ENCODE assay signal across 9 cellular contexts in the genomic region with DNA sequence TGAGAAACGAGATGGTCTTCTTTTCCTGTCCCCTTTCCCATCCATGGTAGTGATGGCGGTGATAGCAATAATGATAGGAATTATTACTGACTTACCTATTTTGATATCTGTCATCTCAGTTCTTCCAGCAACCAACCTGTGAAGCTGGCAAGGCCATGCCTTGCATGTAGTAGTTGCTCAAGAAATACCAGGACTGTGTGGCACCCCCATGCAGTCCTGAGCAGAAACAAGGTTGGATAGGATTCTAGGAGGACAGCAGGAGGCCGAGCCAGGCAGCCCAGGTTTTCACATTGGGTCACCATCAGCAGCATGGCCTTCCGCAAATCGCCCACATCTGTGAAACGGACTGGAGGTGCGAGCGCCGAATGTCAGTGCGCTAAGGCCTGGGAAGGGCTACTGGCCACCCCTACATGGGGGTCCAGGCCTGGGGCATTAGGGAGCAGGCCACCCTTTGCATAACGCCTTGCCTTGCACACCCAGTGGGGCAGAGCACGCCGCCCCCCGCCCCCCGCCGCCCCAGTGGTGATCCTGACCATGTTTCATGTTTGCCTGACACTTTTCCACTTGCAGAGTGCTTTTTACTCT. TPM values are rescaled to one million over a fixed set of nuclear protein-coding genes. Genes with fewer than 3 reads are reported as not detected.
DNase-seq lines count a peak whose midpoint lies in the region; ATAC-seq and TF ChIP-seq lines count a peak whose summit lies in the region.
"Had no signal": no experiment of that assay in that cellular context is flagged by ENCODE, and none has a peak within 500 bp of the region (broad histone marks: within the 10 kb centered on the region; RNA-seq: fewer than 3 reads in every experiment).

No MANE protein-coding gene starts in this region.

- CTCF ChIA-PET in CD8-positive, alpha-beta memory T cell (lab: Charles Lee): interaction anchor here (0.7 to 8.1 kb wide), 6 partner anchors 9 to 132 kb away, joined by 3 to 114 read pairs (median 18); partner anchors contain the start of genes ANKRD13D and PPP1CA

- no peak overlapping the region for H3K9ac ChIP-seq in trophoblast cell (ENCODE audit: low read length)

- H3K36me3 ChIP-seq in CD8-positive, alpha-beta memory T cell (ENCODE audit: insufficient read depth, low read length): peaks cover 24% of the 10 kb centered on the region
- H3K36me3 ChIP-seq in RWPE2 (ENCODE audit: low read depth) (peaks cover 29% of the 10 kb centered on the region), esophagus muscularis mucosa (peaks cover 0 to 13% (median 6%) of the 10 kb centered on the region in 4 donors), trophoblast cell (ENCODE audit: control insufficient read depth in 1 of 2, insufficient read depth in 2 of 2, low read length in 2 of 2) (peaks cover 21 to 22% of the 10 kb centered on the region in 2 experiments)
- H3K36me3 ChIP-seq: cardiac muscle cell had no signal

- H3K23ac ChIP-seq in trophoblast cell (ENCODE audit: low read length): no peak overlapping the region

- H3K4me3 ChIP-seq in CD8-positive, alpha-beta memory T cell (ENCODE audit: low read length): peak overlapping the region; percentile 99
- H3K4me3 ChIP-seq in RWPE2 (ENCODE audit: severe bottlenecking): no peak overlapping the region
- H3K4me3 ChIP-seq in esophagus muscularis mucosa: peak overlapping the region; percentile 78 to 99 (median 98)
- no peak overlapping the region for H3K4me3 ChIP-seq in trophoblast cell (ENCODE audit: low read depth, low read length)
- H3K4me3 ChIP-seq: cardiac muscle cell had no signal

- H2BK5ac ChIP-seq in trophoblast cell (ENCODE audit: low read depth, low read length, poor library complexity): no peak overlapping the region

- H3K14ac ChIP-seq in trophoblast cell (ENCODE audit: low read length): no peak overlapping the region

- H3K27me3 ChIP-seq in CD8-positive, alpha-beta memory T cell (ENCODE audit: insufficient read depth, low read length, poor library complexity, severe bottlenecking): no peaks in the 10 kb centered on the region
- H3K27me3 ChIP-seq in RWPE2 (ENCODE audit: insufficient read depth, poor library complexity, severe bottlenecking) (no peaks in the 10 kb centered on the region), esophagus muscularis mucosa (no peaks in the 10 kb centered on the region), trophoblast cell (ENCODE audit: insufficient read depth, low read length) (no peaks in the 10 kb centered on the region)
- H3K27me3 ChIP-seq: cardiac muscle cell had no signal

- H3K27ac ChIP-seq in CD8-positive, alpha-beta memory T cell (ENCODE audit: low read depth, low read length): peak overlapping the region; percentile 84
- H3K27ac ChIP-seq in RWPE2 (ENCODE audit: poor library complexity, severe bottlenecking) (peak overlapping the region; percentile 83), esophagus muscularis mucosa (replicated peaks in 1 of 4) (peak overlapping the region; percentile 73 to 89 (median 87)), trophoblast cell (ENCODE audit: low read depth, low read length) (no peak overlapping the region)
- H3K27ac ChIP-seq: cardiac muscle cell had no signal

- no peak overlapping the region for H2AFZ ChIP-seq in trophoblast cell (ENCODE audit: insufficient read depth, low read length, poor library complexity)

- no peak for ATAC-seq in RWPE2 (ENCODE audit: low read depth)
- no peak for ATAC-seq in GM21381 (IDR thresholded peaks at IDR 0.05; ENCODE audit: unreplicated experiment)
- ATAC-seq in HG02642 (IDR thresholded peaks at IDR 0.05; ENCODE audit: poor library complexity, unreplicated experiment): no peak

- intact Hi-C loops in esophagus muscularis mucosa (cut with DNase I): no loop called here

- H2AK5ac ChIP-seq in trophoblast cell (ENCODE audit: low read length): no peak overlapping the region

- peak overlapping the region; percentile 23 for H3K4ac ChIP-seq in trophoblast cell (ENCODE audit: low read depth, low read length)

- TF ChIP-seq EP300 in esophagus muscularis mucosa (IDR thresholded peaks at IDR 0.05): no peak

- H3K4me3 Mint-ChIP-seq in CD8-positive, alpha-beta memory T cell: peak overlapping the region; percentile 93 to 98 (median 97)

- peak in 1 of 5 donors; percentile 41 for DNase-seq in CD8-positive, alpha-beta memory T cell
- DNase-seq in RWPE2 (ENCODE audit: low spot score) (no peak), esophagus muscularis mucosa (ENCODE audit: extremely low spot score) (no peak), trophoblast cell (no peak), NOMO-1 treated with DMSO at 0.1 percent for 48 hours (lab: John Stamatoyannopoulos, UW; ENCODE audit: unreplicated experiment) (no peak)
- DNase-seq in activated CD4-positive, alpha-beta T cell treated with anti-CD3 and anti-CD28 coated beads, Interleukin-2, amount 50 U/mL, for 1 hour: no peak

- H3K4me1 ChIP-seq in CD8-positive, alpha-beta memory T cell (ENCODE audit: insufficient read depth, low read length): peaks cover 70% of the 10 kb centered on the region
- H3K4me1 ChIP-seq in RWPE2 (ENCODE audit: insufficient read depth, poor library complexity, severe bottlenecking): peaks cover 31% of the 10 kb centered on the region
- H3K4me1 ChIP-seq in esophagus muscularis mucosa: peaks cover 72 to 83% (median 75%) of the 10 kb centered on the region in 4 donors
- peaks cover 26 to 35% of the 10 kb centered on the region in 2 experiments for H3K4me1 ChIP-seq in trophoblast cell (ENCODE audit: control insufficient read depth in 1 of 2, insufficient read depth in 2 of 2, low read length in 2 of 2)

- H4K12ac ChIP-seq in trophoblast cell (ENCODE audit: low read depth, low read length): no peak overlapping the region

- no peak overlapping the region for H3K18ac ChIP-seq in trophoblast cell (ENCODE audit: low read length)

- no peak overlapping the region for H2BK12ac ChIP-seq in trophoblast cell (ENCODE audit: low read length)

- 86% methylated on average over 16 of the region's 16 CpGs for WGBS in esophagus muscularis mucosa
- no CpG with 5 or more reads among the region's 16 CpGs for whole genome bisulfite sequencing in trophoblast cell (ENCODE audit: extremely low coverage, insufficient coverage, insufficient read length)

- POLR2A ChIA-PET in CD8-positive, alpha-beta memory T cell (lab: Charles Lee): interaction anchor here (0.7 to 12.9 kb wide), 10 partner anchors 9 to 136 kb away, joined by 3 to 283 read pairs (median 6); partner anchors contain the start of genes ANKRD13D and SSH3

- no peak for TF ChIP-seq POLR2A in esophagus muscularis mucosa (IDR thresholded peaks at IDR 0.05; ENCODE audit: low read depth)

- no peak overlapping the region for H2BK120ac ChIP-seq in trophoblast cell (ENCODE audit: insufficient read depth, low read length, poor library complexity)

- peaks cover 0 to 60% (median 6%) of the 10 kb centered on the region in 3 donors for H3K36me3 Mint-ChIP-seq in CD8-positive, alpha-beta memory T cell

- no peak overlapping the region for H3K4me2 ChIP-seq in trophoblast cell (ENCODE audit: low read length)

- H3K27ac Mint-ChIP-seq in CD8-positive, alpha-beta memory T cell: peak overlapping the region; percentile 87 to 99 (median 99)

- no peak overlapping the region for H4K8ac ChIP-seq in trophoblast cell (ENCODE audit: low read depth, low read length)

- peaks cover 5% of the 10 kb centered on the region for H3K79me1 ChIP-seq in trophoblast cell (ENCODE audit: low read length)

- TF ChIP-seq CTCF in RWPE2 (IDR thresholded peaks at IDR 0.05; ENCODE audit: poor library complexity, severe bottlenecking): no peak
- no peak for TF ChIP-seq CTCF in esophagus muscularis mucosa (IDR thresholded peaks at IDR 0.05)

- peaks cover 64 to 89% (median 76%) of the 10 kb centered on the region in 3 donors for H3K4me1 Mint-ChIP-seq in CD8-positive, alpha-beta memory T cell

- no peaks in the 10 kb centered on the region for H3K9me3 ChIP-seq in CD8-positive, alpha-beta memory T cell (ENCODE audit: low read length)
- H3K9me3 ChIP-seq in RWPE2 (ENCODE audit: severe bottlenecking): no peaks in the 10 kb centered on the region
- no peaks in the 10 kb centered on the region for H3K9me3 ChIP-seq in esophagus muscularis mucosa
- no peaks in the 10 kb centered on the region for H3K9me3 ChIP-seq in trophoblast cell (ENCODE audit: insufficient read depth, low read depth, low read length)

- H3K9me3 Mint-ChIP-seq in CD8-positive, alpha-beta memory T cell: peaks cover 0 to 2% (median 0%) of the 10 kb centered on the region in 5 donors

- no peak overlapping the region for H4K91ac ChIP-seq in trophoblast cell (ENCODE audit: low read depth, low read length)

- H3K79me2 ChIP-seq in trophoblast cell (ENCODE audit: control insufficient read depth, insufficient read depth, low read length, poor library complexity): peaks cover 12% of the 10 kb centered on the region

- peaks cover 0 to 2% of the 10 kb centered on the region in 2 donors for H3K27me3 Mint-ChIP-seq in CD8-positive, alpha-beta memory T cell

RNA-seq across cellular contexts. Expression of gene GRK2, which starts 2.5 kb away (rescaled TPM):
- 100 to 1,000 TPM; 237 to 246 TPM for total RNA-seq in CD8-positive, alpha-beta memory T cell
- 69.9 TPM for polyA plus RNA-seq in CD8-positive, alpha-beta memory T cell
- total RNA-seq in esophagus muscularis mucosa: 10 to 100 TPM; 46.9 to 68.8 (median 59.5) TPM
- 22.3 and 22.9 TPM in 2 replicates for polyA plus RNA-seq in trophoblast cell (2013)

RNA-seq across cellular contexts. Expression of gene ANKRD13D, which starts 20.3 kb away (rescaled TPM):
- total RNA-seq in CD8-positive, alpha-beta memory T cell: 10 to 100 TPM; 84.9 to 90.1 TPM
- 23.9 TPM for polyA plus RNA-seq in CD8-positive, alpha-beta memory T cell
- 10 to 100 TPM; 27.7 to 53.0 (median 39.5) TPM for total RNA-seq in esophagus muscularis mucosa
- polyA plus RNA-seq in trophoblast cell (2013): 20.5 and 20.9 TPM in 2 replicates

RNA-seq across cellular contexts. Expression of gene SSH3, which starts 34.6 kb away (rescaled TPM):
- total RNA-seq in CD8-positive, alpha-beta memory T cell: 10 to 100 TPM in 1 of 2 experiments, 1 to 10 TPM in 1; 8.4 to 10.6 TPM
- 3.5 TPM for polyA plus RNA-seq in CD8-positive, alpha-beta memory T cell
- total RNA-seq in esophagus muscularis mucosa: 10 to 100 TPM; 28.2 to 51.5 (median 44.0) TPM
- 85.6 and 93.4 TPM in 2 replicates for polyA plus RNA-seq in trophoblast cell (2013)

Comparison
In these comparisons a context has a peak if more than half of its experiments do, and no peak if none do; other contexts are left out.
1. H3K4me3 ChIP-seq: peak in CD8-positive, alpha-beta memory T cell (single experiment) and esophagus muscularis mucosa (4 of 4); none in RWPE2 (single experiment) and trophoblast cell (single experiment).